Comparison of ENCODE assay signal across 22 cellular contexts in the genomic region with DNA sequence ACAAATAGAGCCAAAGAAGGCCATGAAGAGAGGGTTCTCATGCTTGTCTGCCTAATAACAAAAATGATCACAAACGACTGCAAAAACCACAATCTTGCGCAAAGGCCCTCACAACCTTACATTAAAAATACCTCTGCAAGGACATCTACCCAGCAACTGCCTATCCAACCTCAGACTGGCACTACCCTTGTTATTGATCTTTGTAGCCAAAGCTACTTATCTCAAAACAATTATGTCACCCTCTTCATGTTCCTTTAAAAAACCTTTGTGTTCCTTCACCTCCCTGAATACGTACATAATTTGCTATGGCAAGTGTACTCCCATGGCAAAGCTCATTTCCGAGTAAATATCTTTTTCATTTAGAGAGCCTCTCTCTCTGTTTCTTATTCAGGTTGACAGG. TPM values are rescaled to one million over a fixed set of nuclear protein-coding genes. Genes with fewer than 3 reads are reported as not detected.
"Had no signal": no experiment of that assay in that cellular context is flagged by ENCODE, and none has a peak within 500 bp of the region (broad histone marks: within the 10 kb centered on the region; RNA-seq: fewer than 3 reads in every experiment).

No MANE protein-coding gene starts in this region.

- FAIRE-seq: small intestine had no signal

- DNase-seq: activated B cell treated with CpG ODN at 0.5 μM for 24 hours; activated CD4-positive, alpha-beta memory T cell treated with anti-CD3 and anti-CD28 coated beads for 36 hours; activated CD4-positive, alpha-beta T cell treated with anti-CD3 and anti-CD28 coated beads for 36 hours; activated effector memory CD4-positive, alpha-beta T cell treated with anti-CD3 and anti-CD28 coated beads, Interleukin-2, amount 50 U/mL, for 16 hours; activated naive CD4-positive, alpha-beta T cell treated with anti-CD3 and anti-CD28 coated beads, Interleukin-2, amount 10 ng/mL, durations not matched to agents 7 days and 5 days; anterior cingulate cortex; heart right ventricle; islet precursor cell; left cardiac atrium; mesenchymal stem cell; naive B cell; small intestine; stimulated activated CD4-positive, alpha-beta T cell treated with anti-CD3 and anti-CD28 coated beads, Interleukin-2, amount 100 ng/mL, for 48 hours; stimulated activated CD8-positive, alpha-beta memory T cell treated with anti-CD3 and anti-CD28 coated beads, Interleukin-4, amount 100 ng/mL, for 48 hours; stimulated activated naive B cell treated with anti-CD40 and anti-IgM and Interleukin-4, amounts not matched to agents 10 μg/mL and 1 μg/mL and 100 μg/mL, for 72 hours; T-helper 9 cell; trophoblast cell had no signal

- ATAC-seq: activated CD4-positive, alpha-beta T cell treated with anti-CD3 and anti-CD28 coated beads for 36 hours; heart right ventricle; left cardiac atrium; sciatic nerve; stimulated activated naive B cell treated with anti-CD40 and anti-IgM and Interleukin-4, amounts not matched to agents 10 μg/mL and 1 μg/mL and 100 μg/mL, for 72 hours had no signal

- H3K4me3 Mint-ChIP-seq: activated B cell treated with CpG ODN at 0.5 μM for 24 hours; activated CD4-positive, alpha-beta T cell treated with anti-CD3 and anti-CD28 coated beads for 36 hours; activated naive CD4-positive, alpha-beta T cell treated with anti-CD3 and anti-CD28 coated beads, Interleukin-2, amount 10 ng/mL, durations not matched to agents 7 days and 5 days; brain; naive B cell; neural progenitor cell; stimulated activated naive B cell treated with anti-CD40 and anti-IgM and Interleukin-4, amounts not matched to agents 10 μg/mL and 1 μg/mL and 100 μg/mL, for 72 hours had no signal

- H3K9me3 Mint-ChIP-seq: activated B cell treated with CpG ODN at 0.5 μM for 24 hours; activated CD4-positive, alpha-beta memory T cell treated with anti-CD3 and anti-CD28 coated beads for 36 hours; activated naive CD4-positive, alpha-beta T cell treated with anti-CD3 and anti-CD28 coated beads, Interleukin-2, amount 10 ng/mL, durations not matched to agents 7 days and 5 days; naive B cell had no signal

- H3K27ac Mint-ChIP-seq: activated B cell treated with CpG ODN at 0.5 μM for 24 hours; activated CD4-positive, alpha-beta memory T cell treated with anti-CD3 and anti-CD28 coated beads for 36 hours; activated CD4-positive, alpha-beta T cell treated with anti-CD3 and anti-CD28 coated beads for 36 hours; activated naive CD4-positive, alpha-beta T cell treated with anti-CD3 and anti-CD28 coated beads, Interleukin-2, amount 10 ng/mL, durations not matched to agents 7 days and 5 days; neural progenitor cell; stimulated activated naive B cell treated with anti-CD40 and anti-IgM and Interleukin-4, amounts not matched to agents 10 μg/mL and 1 μg/mL and 100 μg/mL, for 72 hours had no signal

- H3K27me3 Mint-ChIP-seq: activated B cell treated with CpG ODN at 0.5 μM for 24 hours; activated CD4-positive, alpha-beta T cell treated with anti-CD3 and anti-CD28 coated beads for 36 hours had no signal

- H3K36me3 Mint-ChIP-seq: activated CD4-positive, alpha-beta memory T cell treated with anti-CD3 and anti-CD28 coated beads for 36 hours; brain; naive B cell; neural progenitor cell; stimulated activated naive B cell treated with anti-CD40 and anti-IgM and Interleukin-4, amounts not matched to agents 10 μg/mL and 1 μg/mL and 100 μg/mL, for 72 hours had no signal

RNA-seq across cellular contexts. Expression of a gene that starts 44.1 kb away (rescaled TPM):
- total RNA-seq: fibroblast of villous mesenchyme, vagina had no signal
